Comparison of ENCODE assay signal across 9 cellular contexts in genomic region chr12:57214398-57214781, GRCh38. TPM values are rescaled to one million over a fixed set of nuclear protein-coding genes. Genes with fewer than 3 reads are reported as not detected.
DNase-seq lines count a peak whose midpoint lies in the region; ATAC-seq and TF ChIP-seq lines count a peak whose summit lies in the region.
"Had no signal": no experiment of that assay in that cellular context is flagged by ENCODE, and none has a peak within 500 bp of the region (broad histone marks: within the 10 kb centered on the region; RNA-seq: fewer than 3 reads in every experiment).

No MANE protein-coding gene starts in this region.

- H3K4me1 Mint-ChIP-seq in T-helper 2 cell treated with Interferon-gamma antibody and Interleukin-4, amounts not matched to agents 5 μg/mL and 100 μg/mL, for 36 hours (ENCODE audit: low read depth) = peaks cover 29% of the 10 kb centered on the region

- no peaks in the 10 kb centered on the region for H3K9me3 Mint-ChIP-seq in T-helper 2 cell treated with Interferon-gamma antibody and Interleukin-4, amounts not matched to agents 5 μg/mL and 100 μg/mL, for 36 hours

- ATAC-seq in GM18868 (IDR thresholded peaks at IDR 0.05; ENCODE audit: unreplicated experiment) = peak; percentile 36

- CTCF ChIA-PET in AG04449 (lab: Yijun Ruan, JAX) = interaction anchor here (0.6 to 11.4 kb wide), 43 partner anchors 9 to 290 kb away, joined by 3 to 393 read pairs (median 5); partner anchors contain the start of genes GLI1, INHBE, LRP1 and SHMT2

- H3K36me3 ChIP-seq in hepatocyte (replicated peaks; ENCODE audit: insufficient read depth, low read depth) = no peaks in the 10 kb centered on the region

- peak; percentile 73 for TF ChIP-seq CTCF in AG04449 (IDR thresholded peaks at IDR 0.05; ENCODE audit: insufficient read depth, low read length, missing control alignments)
- peak; percentile 61 for TF ChIP-seq CTCF in hepatocyte (IDR thresholded peaks at IDR 0.05; ENCODE audit: poor library complexity)

- H4K20me1 ChIP-seq in hepatocyte (ENCODE audit: insufficient read depth, poor library complexity, severe bottlenecking) = no peaks in the 10 kb centered on the region

- peaks cover 53% of the 10 kb centered on the region for H3K27me3 Mint-ChIP-seq in T-helper 2 cell treated with Interferon-gamma antibody and Interleukin-4, amounts not matched to agents 5 μg/mL and 100 μg/mL, for 36 hours (ENCODE audit: low read depth)

- H2AFZ ChIP-seq in hepatocyte = no peak overlapping the region

- H3K4me3 ChIP-seq in AG04449 (ENCODE audit: low read depth, low read length) (no peak overlapping the region), hepatocyte (no peak overlapping the region)

- no peak overlapping the region for H3K27ac ChIP-seq in hepatocyte

- H3K27ac Mint-ChIP-seq in T-helper 2 cell treated with Interferon-gamma antibody and Interleukin-4, amounts not matched to agents 5 μg/mL and 100 μg/mL, for 36 hours = no peak overlapping the region

- POLR2A ChIA-PET in AG04449 (lab: Yijun Ruan, JAX) = interaction anchor here (0.9 to 2.3 kb wide), 6 partner anchors 12 to 27 kb away, joined by 3 to 16 read pairs (median 4); partner anchors contain the start of gene SHMT2

- H3K79me2 ChIP-seq in hepatocyte = no peaks in the 10 kb centered on the region

- WGBS in hepatocyte (ENCODE audit: low lambda C conversion rate, missing lambda C conversion rate) = 11% methylated on average over 10 of the region's 14 CpGs

- H3K9me2 ChIP-seq in hepatocyte (replicated peaks; ENCODE audit: insufficient read depth) = no peaks in the 10 kb centered on the region

- no peak overlapping the region for H3K4me2 ChIP-seq in hepatocyte

- peaks cover 47% of the 10 kb centered on the region for H3K27me3 ChIP-seq in hepatocyte

- H3K36me3 Mint-ChIP-seq in T-helper 2 cell treated with Interferon-gamma antibody and Interleukin-4, amounts not matched to agents 5 μg/mL and 100 μg/mL, for 36 hours (ENCODE audit: low read depth) = no peaks in the 10 kb centered on the region

- DNase-seq in AG04449 (ENCODE audit: low read depth, low spot score) (no peak), NCI-H146 (lab: John Stamatoyannopoulos, UW) (peak; percentile 73), amygdala (lab: John Stamatoyannopoulos, UW) (peak in 30 of 56 donors; percentile 3 to 61 (median 25)), hepatocyte (ENCODE audit: low spot score) (peak; percentile 82), midbrain (lab: John Stamatoyannopoulos, UW) (no peak)
- peak; percentile 63 for DNase-seq in T-helper 2 cell treated with Interferon-gamma antibody and Interleukin-4, amounts not matched to agents 5 μg/mL and 100 μg/mL, for 36 hours (ENCODE audit: low spot score)
- DNase-seq in stimulated activated CD4-positive, alpha-beta T cell treated with anti-CD3 and anti-CD28 coated beads, Interleukin-2, amount 100 ng/mL, for 24 hours = peak; percentile 77 to 78

- peaks cover 29% of the 10 kb centered on the region for H3K4me1 ChIP-seq in hepatocyte (ENCODE audit: insufficient read depth)

- H3K9me3 ChIP-seq in hepatocyte (ENCODE audit: low read depth) = no peaks in the 10 kb centered on the region

- peak overlapping the region; percentile 37 for H3K4me3 Mint-ChIP-seq in T-helper 2 cell treated with Interferon-gamma antibody and Interleukin-4, amounts not matched to agents 5 μg/mL and 100 μg/mL, for 36 hours

RNA-seq across cellular contexts. Expression of gene NXPH4, which starts 2.2 kb away (rescaled TPM):
- 0.52 and 1.1 TPM in 2 replicates for total RNA-seq in hepatocyte
- polyA plus RNA-seq in hepatocyte = 2.7 and 3.3 TPM in 2 replicates
- total RNA-seq: mononuclear cell had no signal

RNA-seq across cellular contexts. Expression of gene SHMT2, which starts 15.1 kb away (rescaled TPM):
- total RNA-seq in hepatocyte = 168 and 193 TPM in 2 replicates
- 85.3 and 126 TPM in 2 replicates for polyA plus RNA-seq in hepatocyte

RNA-seq across cellular contexts. Expression of gene STAC3, which starts 36.6 kb away (rescaled TPM):
- total RNA-seq in hepatocyte = 0.23 and 1.1 TPM in 2 replicates
- polyA plus RNA-seq in hepatocyte = 0.49 and 0.83 TPM in 2 replicates

Comparison
In these comparisons a context has a peak if more than half of its experiments do, and no peak if none do; other contexts are left out.
1. DNase-seq: peak in NCI-H146 (single experiment), T-helper 2 cell treated with Interferon-gamma antibody and Interleukin-4, amounts not matched to agents 5 μg/mL and 100 μg/mL, for 36 hours (single experiment), amygdala (30 of 56), hepatocyte (single experiment) and stimulated activated CD4-positive, alpha-beta T cell treated with anti-CD3 and anti-CD28 coated beads, Interleukin-2, amount 100 ng/mL, for 24 hours (2 of 2); none in AG04449 (single experiment) and midbrain (single experiment).